Comparison of ENCODE assay signal across 8 cellular contexts in the genomic region with DNA sequence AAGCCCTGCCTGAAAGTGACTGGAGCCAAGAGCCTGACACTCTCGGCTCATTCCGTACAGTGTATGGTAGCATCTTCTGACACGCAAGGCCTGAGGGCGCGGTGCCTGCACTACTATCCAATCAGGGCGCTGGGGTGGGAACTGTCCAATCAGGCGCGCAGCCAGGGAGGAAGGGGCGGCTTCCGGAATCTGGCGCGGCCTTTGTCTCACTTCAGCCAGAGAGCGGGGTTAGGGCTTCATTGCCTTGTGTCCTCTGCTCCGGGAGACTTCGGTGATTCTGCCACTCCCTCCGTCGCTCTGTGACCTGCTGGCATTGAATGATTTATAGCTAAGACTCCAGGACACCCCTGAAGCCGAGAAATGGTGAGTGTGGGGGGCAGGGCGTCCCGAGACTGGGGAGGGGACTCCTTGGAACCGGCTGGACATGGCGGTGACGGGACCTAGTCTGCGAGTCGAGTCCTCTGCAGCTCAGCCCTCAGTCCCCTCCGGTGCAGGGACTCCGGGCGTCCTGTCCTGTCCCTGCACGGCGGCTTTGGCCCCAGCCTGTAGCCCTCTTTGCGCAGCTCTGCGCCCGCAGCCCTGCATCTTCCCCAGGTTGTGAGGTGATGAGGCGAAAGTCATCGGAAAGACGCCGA.
DNase-seq lines count a peak whose midpoint lies in the region; ATAC-seq lines count a peak whose summit lies in the region.
"Not testable (repeated sequence)": the region's sequence is repeated elsewhere in the genome, so short reads cannot be mapped to it uniquely, and the experiment has no call there.

No MANE protein-coding gene starts in this region.

- peak overlapping the region; percentile 83 for H2AFZ ChIP-seq in GM23248
- H2AFZ ChIP-seq in Karpas-422 (ENCODE audit: low read length), result not testable (repeated sequence)

- H3K36me3 ChIP-seq in GM23248 (ENCODE audit: low read depth); Karpas-422 (ENCODE audit: insufficient read depth, low read length): not testable (repeated sequence)

- not testable (repeated sequence) for H3K27me3 ChIP-seq in GM23248 (replicated peaks; ENCODE audit: insufficient read depth); Karpas-422 (ENCODE audit: low read length)

- in situ Hi-C loops in GM23248 (cut with MboI), result not testable (repeated sequence)

- H3K4me2 ChIP-seq in GM23248 (ENCODE audit: unreplicated experiment) (peak overlapping the region; percentile 88), Karpas-422 (ENCODE audit: low read depth, low read length, poor library complexity, severe bottlenecking) (peak overlapping the region; percentile 80)

- H3K27me3 Mint-ChIP-seq in activated T-helper 17 cell treated with anti-CD3 and anti-CD28 coated beads, Interleukin-2, amount 50 U/mL, for 72 hours; naive thymus-derived CD8-positive, alpha-beta T cell; stimulated activated memory B cell treated with anti-CD40 and anti-IgM and Interleukin-4, amounts not matched to agents 10 μg/mL and 1 μg/mL and 100 μg/mL, for 72 hours: not testable (repeated sequence)

- H3K36me3 Mint-ChIP-seq in activated T-helper 17 cell treated with anti-CD3 and anti-CD28 coated beads, Interleukin-2, amount 50 U/mL, for 72 hours (ENCODE audit: low read depth); naive thymus-derived CD8-positive, alpha-beta T cell; stimulated activated memory B cell treated with anti-CD40 and anti-IgM and Interleukin-4, amounts not matched to agents 10 μg/mL and 1 μg/mL and 100 μg/mL, for 72 hours: not testable (repeated sequence)

- H3K9ac ChIP-seq in GM23248 (peak overlapping the region; percentile 77), Karpas-422 (ENCODE audit: low read length) (peak overlapping the region; percentile 73)

- H4K20me1 ChIP-seq in GM23248 (ENCODE audit: insufficient read depth); Karpas-422 (ENCODE audit: insufficient read depth, low read depth, low read length): not testable (repeated sequence)

- POLR2A ChIA-PET in naive thymus-derived CD8-positive, alpha-beta T cell (lab: Charles Lee), result not testable (repeated sequence)

- not testable (repeated sequence) for H3K79me2 ChIP-seq in GM23248 (ENCODE audit: insufficient read depth)
- peaks cover 48% of the 10 kb centered on the region for H3K79me2 ChIP-seq in Karpas-422 (ENCODE audit: low read length)

- H3K9me3 ChIP-seq in GM23248 (ENCODE audit: low read depth); Karpas-422 (ENCODE audit: low read length): not testable (repeated sequence)

- peak overlapping the region; percentile 84 for H3K27ac Mint-ChIP-seq in activated T-helper 17 cell treated with anti-CD3 and anti-CD28 coated beads, Interleukin-2, amount 50 U/mL, for 72 hours
- peak overlapping the region in 8 of 10 donors; percentile 43 to 91 (median 86) for H3K27ac Mint-ChIP-seq in naive thymus-derived CD8-positive, alpha-beta T cell
- peak overlapping the region; percentile 80 for H3K27ac Mint-ChIP-seq in stimulated activated memory B cell treated with anti-CD40 and anti-IgM and Interleukin-4, amounts not matched to agents 10 μg/mL and 1 μg/mL and 100 μg/mL, for 72 hours

- H3F3A ChIP-seq in GM23248 (ENCODE audit: insufficient read depth), result not testable (repeated sequence)

- peak; percentile 100 for ATAC-seq in activated T-helper 17 cell treated with anti-CD3 and anti-CD28 coated beads, Interleukin-2, amount 50 U/mL, for 72 hours (replicated peaks)
- peak; percentile 99 to 100 for ATAC-seq in naive thymus-derived CD8-positive, alpha-beta T cell
- peak; percentile 100 for ATAC-seq in stimulated activated memory B cell treated with anti-CD40 and anti-IgM and Interleukin-4, amounts not matched to agents 10 μg/mL and 1 μg/mL and 100 μg/mL, for 72 hours

- H3K4me1 ChIP-seq in GM23248 (ENCODE audit: insufficient read depth), result not testable (repeated sequence)
- peaks cover 14% of the 10 kb centered on the region for H3K4me1 ChIP-seq in Karpas-422 (ENCODE audit: low read length)

- peak overlapping the region; percentile 87 for H3K4me3 Mint-ChIP-seq in activated T-helper 17 cell treated with anti-CD3 and anti-CD28 coated beads, Interleukin-2, amount 50 U/mL, for 72 hours
- H3K4me3 Mint-ChIP-seq in naive thymus-derived CD8-positive, alpha-beta T cell, result peak overlapping the region; percentile 85 to 94 (median 90)
- peak overlapping the region; percentile 91 for H3K4me3 Mint-ChIP-seq in stimulated activated memory B cell treated with anti-CD40 and anti-IgM and Interleukin-4, amounts not matched to agents 10 μg/mL and 1 μg/mL and 100 μg/mL, for 72 hours

- WGBS in GM23248 (ENCODE audit: low coverage in 1 of 2, low lambda C conversion rate in 2 of 2, missing lambda C conversion rate in 2 of 2), 2 experiments, result 1% methylated on average over 20 to 21 of the region's 37 CpGs

- H3K27ac ChIP-seq in GM23248; Karpas-422 (ENCODE audit: low read length): not testable (repeated sequence)

- peak; percentile 89 for DNase-seq in Daoy (ENCODE audit: low read depth)
- peak; percentile 96 for DNase-seq in GM23248
- peak; percentile 96 for DNase-seq in Karpas-422
- peak; percentile 94 for DNase-seq in RPMI7951 (ENCODE audit: low read depth)
- DNase-seq in fibroblast of peridontal ligament (ENCODE audit: extremely low read depth), result peak; percentile 90
- peak; percentile 61 to 92 (median 84) for DNase-seq in naive thymus-derived CD8-positive, alpha-beta T cell

- H3K9me2 ChIP-seq in GM23248 (ENCODE audit: insufficient read depth); Karpas-422 (replicated peaks; ENCODE audit: insufficient read depth, low read length): not testable (repeated sequence)

- H3K4me1 Mint-ChIP-seq in activated T-helper 17 cell treated with anti-CD3 and anti-CD28 coated beads, Interleukin-2, amount 50 U/mL, for 72 hours; stimulated activated memory B cell treated with anti-CD40 and anti-IgM and Interleukin-4, amounts not matched to agents 10 μg/mL and 1 μg/mL and 100 μg/mL, for 72 hours: not testable (repeated sequence)
- H3K4me1 Mint-ChIP-seq in naive thymus-derived CD8-positive, alpha-beta T cell, result peaks cover 1 to 16% (median 9%) of the 10 kb centered on the region in 4 donors

- H3K4me3 ChIP-seq in GM23248 (peak overlapping the region; percentile 91), Karpas-422 (ENCODE audit: low read length) (peak overlapping the region; percentile 76)

- H3K9me3 Mint-ChIP-seq in activated T-helper 17 cell treated with anti-CD3 and anti-CD28 coated beads, Interleukin-2, amount 50 U/mL, for 72 hours; naive thymus-derived CD8-positive, alpha-beta T cell; stimulated activated memory B cell treated with anti-CD40 and anti-IgM and Interleukin-4, amounts not matched to agents 10 μg/mL and 1 μg/mL and 100 μg/mL, for 72 hours: not testable (repeated sequence)
